10 cellular contexts compared by ENCODE assay signal in the genomic region with DNA sequence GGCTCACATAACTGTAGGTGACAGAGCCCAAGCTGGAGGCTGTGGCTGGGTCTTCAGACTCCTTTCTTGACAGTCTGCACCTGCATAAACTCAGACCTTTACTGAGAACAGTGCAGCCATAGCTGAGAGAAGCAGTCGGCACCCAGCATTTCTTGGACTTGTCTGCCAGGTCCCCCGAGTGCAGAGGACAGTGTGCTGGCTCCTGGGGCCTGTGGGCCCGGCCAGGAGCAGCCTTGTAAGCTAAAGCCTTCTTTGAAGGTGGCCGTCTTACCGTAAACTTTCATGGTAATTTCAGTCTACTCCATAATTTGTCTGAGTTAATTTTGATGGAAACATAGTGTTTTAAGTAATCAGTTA.
DNase-seq lines count a peak whose midpoint lies in the region; ATAC-seq and TF ChIP-seq lines count a peak whose summit lies in the region.
"Had no signal": no experiment of that assay in that cellular context is flagged by ENCODE, and none has a peak within 500 bp of the region (broad histone marks: within the 10 kb centered on the region; RNA-seq: fewer than 3 reads in every experiment).

No MANE protein-coding gene starts in this region.

- H3K4me1 Mint-ChIP-seq in CD14-positive monocyte, result peaks cover 88% of the 10 kb centered on the region

- H3K36me3 ChIP-seq in KOPT-K1 (ENCODE audit: insufficient read depth, low read length) (no peaks in the 10 kb centered on the region), duodenal mucosa (ENCODE audit: control insufficient read depth in 1 of 2, insufficient read depth in 2 of 2, low read length in 2 of 2) (no peaks in the 10 kb centered on the region), prostate gland (no peaks in the 10 kb centered on the region)

- H3K4me3 Mint-ChIP-seq in CD14-positive monocyte, result peak overlapping the region; percentile 46 to 65

- 45% methylated on average over 5 of the region's 5 CpGs for WGBS in prostate gland

- H3K9ac ChIP-seq in duodenal mucosa (ENCODE audit: low read depth in 1 of 2, low read length in 2 of 2), result peak overlapping the region in 1 of 2 donors; percentile 11

- H3K9me3 ChIP-seq in KOPT-K1 (ENCODE audit: insufficient read depth, low read length, poor library complexity, severe bottlenecking) (no peaks in the 10 kb centered on the region), duodenal mucosa (ENCODE audit: control insufficient read depth in 1 of 2, low read length in 2 of 2) (no peaks in the 10 kb centered on the region), prostate gland (no peaks in the 10 kb centered on the region)

- no peak for TF ChIP-seq CTCF in CD14-positive monocyte (IDR thresholded peaks at IDR 0.05)
- TF ChIP-seq CTCF in prostate gland (IDR thresholded peaks at IDR 0.05), result no peak

- intact Hi-C loops in CD14-positive monocyte (cut with micrococcal nuclease) (loop anchor here in 1 of 2 donors (2.0 kb wide), 1 partner anchor 14 kb away; no protein-coding TSS in a partner anchor), prostate gland (cut with DNase I) (no loop called here)

- no peak for DNase-seq in CD14-positive monocyte (ENCODE audit: low spot score)
- no peak for DNase-seq in prostate gland (ENCODE audit: low spot score)
- no peak for DNase-seq in NCI-H748 (lab: John Stamatoyannopoulos, UW; ENCODE audit: unreplicated experiment)
- no peak for DNase-seq in occipital lobe (lab: John Stamatoyannopoulos, UW)
- DNase-seq: DMS153; NK-92 treated with Interleukin-12 subunit alpha and Interleukin-12 subunit beta, amount 100 ng/mL, for 24 hours had no signal

- H3K27ac ChIP-seq in KOPT-K1 (ENCODE audit: low read depth, low read length, poor library complexity, severe bottlenecking) (peak overlapping the region; percentile 99), duodenal mucosa (ENCODE audit: low read depth, low read length) (peak overlapping the region; percentile 8), prostate gland (peak overlapping the region; percentile 91 to 97)

- ATAC-seq in HG02763 (IDR thresholded peaks at IDR 0.05; ENCODE audit: unreplicated experiment), result no peak
- no peak for ATAC-seq in GM21737 (IDR thresholded peaks at IDR 0.05; ENCODE audit: unreplicated experiment)

- H3K27me3 ChIP-seq in duodenal mucosa (ENCODE audit: control insufficient read depth in 1 of 2, insufficient read depth in 2 of 2, low read length in 2 of 2) (no peaks in the 10 kb centered on the region), prostate gland (replicated peaks; ENCODE audit: insufficient read depth) (no peaks in the 10 kb centered on the region)

- peak overlapping the region; percentile 47 to 99 (median 75) for H3K27ac Mint-ChIP-seq in CD14-positive monocyte

- peaks cover 0 to under 1% (median 0%) of the 10 kb centered on the region in 7 donors for H3K9me3 Mint-ChIP-seq in CD14-positive monocyte

- H3K36me3 Mint-ChIP-seq in CD14-positive monocyte, result peaks cover 42 to 50% of the 10 kb centered on the region in 2 donors

- H3K4me1 ChIP-seq in duodenal mucosa (ENCODE audit: control insufficient read depth in 1 of 2, insufficient read depth in 2 of 2, low read length in 2 of 2) (peaks cover 90 to 92% of the 10 kb centered on the region in 2 donors), prostate gland (replicated peaks) (peaks cover 59% of the 10 kb centered on the region)

- H3K4me3 ChIP-seq in duodenal mucosa (ENCODE audit: low read depth in 1 of 2, low read length in 2 of 2) (peak overlapping the region in 1 of 2 donors; percentile 22), prostate gland (no peak overlapping the region)

- peaks cover 0 to 2% (median 0%) of the 10 kb centered on the region in 3 donors for H3K27me3 Mint-ChIP-seq in CD14-positive monocyte (ENCODE audit: low read depth in 3 of 3)

- no peak for TF ChIP-seq POLR2A in prostate gland (IDR thresholded peaks at IDR 0.05)

Comparison
In these comparisons a context has a peak if more than half of its experiments do, and no peak if none do; other contexts are left out.
1. H3K27ac ChIP-seq: peak in every context shown above with its lines; median percentile 99 in KOPT-K1; 94 in prostate gland; 8 in duodenal mucosa.